9 cellular contexts compared by ENCODE assay signal in genomic region chr2:203579131-203579643, GRCh38. TPM values are rescaled to one million over a fixed set of nuclear protein-coding genes. Genes with fewer than 3 reads are reported as not detected.
DNase-seq lines count a peak whose midpoint lies in the region; ATAC-seq, FAIRE-seq and TF ChIP-seq lines count a peak whose summit lies in the region.
"Had no signal": no experiment of that assay in that cellular context is flagged by ENCODE, and none has a peak within 500 bp of the region (broad histone marks: within the 10 kb centered on the region; RNA-seq: fewer than 3 reads in every experiment).

No MANE protein-coding gene starts in this region.

- no peaks in the 10 kb centered on the region for H3K79me2 ChIP-seq in ACC112 (ENCODE audit: control insufficient read depth, insufficient read depth, low read length, unreplicated experiment)

- 15 to 45% (median 22%) methylated on average over 2 of the region's 2 CpGs for WGBS in psoas muscle, 3 donors
- WGBS in sigmoid colon, 2 donors = 10 to 44% methylated on average over 2 of the region's 2 CpGs

- no peak overlapping the region for H3K4me3 ChIP-seq in ACC112 (ENCODE audit: low read depth, low read length)
- H3K4me3 ChIP-seq in psoas muscle = no peak overlapping the region
- no peak overlapping the region for H3K4me3 ChIP-seq in sigmoid colon

- ATAC-seq in GM18858 (IDR thresholded peaks at IDR 0.05; ENCODE audit: unreplicated experiment) (peak; percentile 92), HG02943 (IDR thresholded peaks at IDR 0.05; ENCODE audit: low read depth, unreplicated experiment) (peak; percentile 94), psoas muscle (peak; percentile 84 to 85 (median 84))

- DNase-seq in NCI-H748 (lab: John Stamatoyannopoulos, UW; ENCODE audit: unreplicated experiment) (peak; percentile 89), psoas muscle (no peak), NCI-H82 (lab: John Stamatoyannopoulos, UW) (no peak), sigmoid colon (no peak)

- H3K27me3 ChIP-seq in ACC112 (ENCODE audit: insufficient read depth, low read length) = no peaks in the 10 kb centered on the region
- no peaks in the 10 kb centered on the region for H3K27me3 ChIP-seq in psoas muscle (ENCODE audit: insufficient read depth in 3 of 3, low read length in 2 of 3)
- no peaks in the 10 kb centered on the region for H3K27me3 ChIP-seq in sigmoid colon

- peak overlapping the region; percentile 47 for H3K27ac ChIP-seq in ACC112 (ENCODE audit: low read depth, low read length)
- peak overlapping the region; percentile 84 for H3K27ac ChIP-seq in psoas muscle
- H3K27ac ChIP-seq in sigmoid colon = no peak overlapping the region

- peak; percentile 75 for FAIRE-seq in colon (lab: Jason Lieb, UNC)
- FAIRE-seq: endothelial cell of umbilical vein had no signal

- H3K36me3 ChIP-seq in ACC112 (ENCODE audit: insufficient read depth, low read length) (no peaks in the 10 kb centered on the region), psoas muscle (ENCODE audit: insufficient read depth in 1 of 2, low read depth in 1 of 2) (no peaks in the 10 kb centered on the region), sigmoid colon (no peaks in the 10 kb centered on the region)

- peaks cover 34% of the 10 kb centered on the region for H3K4me1 ChIP-seq in ACC112 (ENCODE audit: control insufficient read depth, insufficient read depth, low read length, unreplicated experiment)
- peaks cover 29% of the 10 kb centered on the region for H3K4me1 ChIP-seq in psoas muscle
- H3K4me1 ChIP-seq in sigmoid colon = peaks cover 0 to 31% (median 27%) of the 10 kb centered on the region in 4 donors

- no peak for TF ChIP-seq EP300 in sigmoid colon (IDR thresholded peaks at IDR 0.05)

- H3K9me3 ChIP-seq in psoas muscle = no peaks in the 10 kb centered on the region
- no peaks in the 10 kb centered on the region for H3K9me3 ChIP-seq in sigmoid colon

- intact Hi-C loops in psoas muscle (cut with DNase I) (no loop called here), sigmoid colon (cut with DNase I) (no loop called here)

- no peak for TF ChIP-seq POLR2A in sigmoid colon (IDR thresholded peaks at IDR 0.05)

- peak overlapping the region; percentile 26 for H2AFZ ChIP-seq in ACC112 (ENCODE audit: low read length, unreplicated experiment)

- TF ChIP-seq CTCF in psoas muscle (IDR thresholded peaks at IDR 0.05) (no peak), sigmoid colon (IDR thresholded peaks at IDR 0.05) (no peak)

RNA-seq across cellular contexts. Expression of gene RAPH1, which starts 44.1 kb away (rescaled TPM):
- 10 to 100 TPM; 21.9 to 47.6 (median 38.0) TPM for total RNA-seq in psoas muscle
- 10 to 100 TPM in 1 of 3 donors, 1 to 10 TPM in 2; 4.3 to 19.4 (median 8.3) TPM for polyA plus RNA-seq in psoas muscle
- 10 to 100 TPM; 11.8 to 19.9 (median 14.4) TPM for total RNA-seq in sigmoid colon
- 1 to 10 TPM; 4.8 to 7.9 (median 7.4) TPM for polyA plus RNA-seq in sigmoid colon

Comparison
In these comparisons a context has a peak if more than half of its experiments do, and no peak if none do; other contexts are left out.
1. H3K27ac ChIP-seq: peak in ACC112 (single experiment) and psoas muscle (single experiment); none in sigmoid colon (0 of 4).
2. Peak in every context shown above with its lines, with median percentiles within 50 percentile points of each other: ATAC-seq.